12 cellular contexts compared by ENCODE assay signal in genomic region chr4:90025248-90025647, GRCh38.
DNase-seq lines count a peak whose midpoint lies in the region; ATAC-seq and TF ChIP-seq lines count a peak whose summit lies in the region.
"Had no signal": no experiment of that assay in that cellular context is flagged by ENCODE, and none has a peak within 500 bp of the region (broad histone marks: within the 10 kb centered on the region; RNA-seq: fewer than 3 reads in every experiment).

No MANE protein-coding gene starts in this region.

- H3K36me3 ChIP-seq in Caco-2 (ENCODE audit: control insufficient read depth, insufficient read depth, low read length) (no peaks in the 10 kb centered on the region), GM23338 (ENCODE audit: insufficient read depth) (no peaks in the 10 kb centered on the region), gastrocnemius medialis (no peaks in the 10 kb centered on the region), tibial artery (no peaks in the 10 kb centered on the region)
- H3K36me3 ChIP-seq: vagina had no signal

- TF ChIP-seq CTCF in Caco-2 (IDR thresholded peaks at IDR 0.05; ENCODE audit: insufficient read depth in 1 of 2, low read depth in 1 of 2, low read length in 1 of 2, severe bottlenecking in 1 of 2, unreplicated experiment in 1 of 2) (peak; percentile 6 to 32), GM23338 (conservative IDR thresholded peaks at IDR 0.05; ENCODE audit: low read depth in 2 of 2) (peak in 1 of 2 experiments; percentile 61; a peak in 3 of 4 replicates), VCaP (conservative IDR thresholded peaks at IDR 0.05) (peak; percentile 80), gastrocnemius medialis (IDR thresholded peaks at IDR 0.05 in 4 of 5, conservative IDR thresholded peaks at IDR 0.05 in 1 of 5) (no peak), tibial artery (IDR thresholded peaks at IDR 0.05) (no peak), RWPE1 (conservative IDR thresholded peaks at IDR 0.05; ENCODE audit: low read depth) (no peak)

- BruUV-seq in Caco-2 (replicated peaks; lab: Mats Ljungman, UMichigan) = no TSS peak

- no peak overlapping the region for H3K4me2 ChIP-seq in GM23338

- CTCF ChIA-PET in Caco-2 (lab: Charles Lee) = no interaction called here
- CTCF ChIA-PET in RWPE1 (lab: Yijun Ruan, JAX) = no interaction called here

- no peak for ATAC-seq in GM23338
- ATAC-seq in gastrocnemius medialis = no peak

- no peaks in the 10 kb centered on the region for H3K4me1 ChIP-seq in Caco-2
- peaks cover 6% of the 10 kb centered on the region for H3K4me1 ChIP-seq in GM23338 (ENCODE audit: insufficient read depth)
- H3K4me1 ChIP-seq in gastrocnemius medialis = no peaks in the 10 kb centered on the region
- no peaks in the 10 kb centered on the region for H3K4me1 ChIP-seq in tibial artery
- H3K4me1 ChIP-seq: vagina had no signal

- H3K4me3 Mint-ChIP-seq in Caco-2 (ENCODE audit: unreplicated experiment) (no peak overlapping the region), GM23338 (no peak overlapping the region)

- H3K9me3 Mint-ChIP-seq in Caco-2 (ENCODE audit: unreplicated experiment) = no peaks in the 10 kb centered on the region
- no peaks in the 10 kb centered on the region for H3K9me3 Mint-ChIP-seq in GM23338

- H3K36me3 Mint-ChIP-seq in Caco-2 (ENCODE audit: insufficient read depth, unreplicated experiment) (no peaks in the 10 kb centered on the region), GM23338 (ENCODE audit: low read depth) (no peaks in the 10 kb centered on the region)

- H3K4me1 Mint-ChIP-seq in Caco-2 (ENCODE audit: low read depth, unreplicated experiment) (no peaks in the 10 kb centered on the region), GM23338 (peaks cover 19% of the 10 kb centered on the region)

- H3K27ac ChIP-seq in GM23338 (ENCODE audit: low read depth) = no peak overlapping the region
- H3K27ac ChIP-seq in VCaP = no peak overlapping the region; the same call in 1 of the 2 replicates
- no peak overlapping the region for H3K27ac ChIP-seq in gastrocnemius medialis
- H3K27ac ChIP-seq in tibial artery = no peak overlapping the region
- H3K27ac ChIP-seq in RWPE1 = no peak overlapping the region
- H3K27ac ChIP-seq: vagina had no signal

- H3K27ac Mint-ChIP-seq in Caco-2 (ENCODE audit: unreplicated experiment) = no peak overlapping the region
- H3K27ac Mint-ChIP-seq in GM23338 = no peak overlapping the region

- POLR2A ChIA-PET in Caco-2 (lab: Charles Lee) (no interaction called here), RWPE1 (lab: Yijun Ruan, JAX; ENCODE audit: low non-redundant PET) (no interaction called here)

- H3K9me2 ChIP-seq in GM23338 (ENCODE audit: insufficient read depth) = no peaks in the 10 kb centered on the region

- no peaks in the 10 kb centered on the region for H3F3A ChIP-seq in GM23338 (replicated peaks; ENCODE audit: low read depth)

- no peaks in the 10 kb centered on the region for H3K79me2 ChIP-seq in GM23338 (replicated peaks; ENCODE audit: insufficient read depth)

- no peaks in the 10 kb centered on the region for H4K20me1 ChIP-seq in GM23338 (replicated peaks; ENCODE audit: insufficient read depth)

- no peak for DNase-seq in Caco-2
- DNase-seq in GM23338 (ENCODE audit: low spot score) = peak; percentile 39
- peak; percentile 17 for DNase-seq in kidney tubule cell (ENCODE audit: low spot score)
- DNase-seq in gastrocnemius medialis = no peak
- DNase-seq in tibial artery = no peak
- DNase-seq in RWPE1 (ENCODE audit: low spot score) = no peak
- no peak for DNase-seq in AG08395 (ENCODE audit: low spot score)
- DNase-seq: amygdala; NCI-H1048; stimulated activated CD4-positive, alpha-beta T cell treated with anti-CD3 and anti-CD28 coated beads, Interleukin-1b, Interleukin-23, amount 100 ng/mL, for 48 hours had no signal

- H3K27me3 Mint-ChIP-seq in Caco-2 (ENCODE audit: insufficient read depth, unreplicated experiment) (no peaks in the 10 kb centered on the region), GM23338 (ENCODE audit: insufficient read depth, low read depth, poor library complexity) (no peaks in the 10 kb centered on the region)

- no peaks in the 10 kb centered on the region for H3K27me3 ChIP-seq in Caco-2 (replicated peaks; ENCODE audit: control insufficient read depth, insufficient read depth, low read length)
- no peaks in the 10 kb centered on the region for H3K27me3 ChIP-seq in GM23338 (ENCODE audit: insufficient read depth)
- no peaks in the 10 kb centered on the region for H3K27me3 ChIP-seq in gastrocnemius medialis
- H3K27me3 ChIP-seq in tibial artery = no peaks in the 10 kb centered on the region
- H3K27me3 ChIP-seq: vagina had no signal

- H3K4me3 ChIP-seq in Caco-2 (ENCODE audit: low read depth, low read length) (no peak overlapping the region), GM23338 (no peak overlapping the region), gastrocnemius medialis (no peak overlapping the region), tibial artery (no peak overlapping the region)
- H3K4me3 ChIP-seq: vagina had no signal

- in situ Hi-C loops in gastrocnemius medialis (cut with MboI; ENCODE audit: low sequenced_read_pairs in 4 of 4) = no loop called here

- H3K9me3 ChIP-seq in Caco-2 (no peaks in the 10 kb centered on the region), gastrocnemius medialis (no peaks in the 10 kb centered on the region), tibial artery (no peaks in the 10 kb centered on the region)
- H3K9me3 ChIP-seq: vagina had no signal

- H2AFZ ChIP-seq in GM23338 = no peak overlapping the region

- TF ChIP-seq POLR2A in gastrocnemius medialis (IDR thresholded peaks at IDR 0.05) = no peak

- intact Hi-C loops in Caco-2 (cut with micrococcal nuclease; ENCODE audit: unreplicated experiment) = loop anchor here (10.0 kb wide), 1 partner anchor 100 kb away; the partner anchor contains the start of gene CCSER1
- intact Hi-C loops in gastrocnemius medialis (cut with DNase I; ENCODE audit: low total_unique reads) = no loop called here
- intact Hi-C loops in tibial artery (cut with DNase I; ENCODE audit: low total_unique reads) = no loop called here

TF ChIP-seq in GM23338, 12 proteins besides CTCF, POLR2A, EP300 and RAD21:
- TF ChIP-seq EZH2 (IDR thresholded peaks at IDR 0.05; ENCODE audit: low read depth, unreplicated experiment) (no peak), NANOG (IDR thresholded peaks at IDR 0.05; ENCODE audit: borderline replicate concordance) (no peak), CREB1 (CRISPR knock-in tag; IDR thresholded peaks at IDR 0.05; ENCODE audit: low read depth) (no peak)
- TF ChIP-seq, protein P1, sequence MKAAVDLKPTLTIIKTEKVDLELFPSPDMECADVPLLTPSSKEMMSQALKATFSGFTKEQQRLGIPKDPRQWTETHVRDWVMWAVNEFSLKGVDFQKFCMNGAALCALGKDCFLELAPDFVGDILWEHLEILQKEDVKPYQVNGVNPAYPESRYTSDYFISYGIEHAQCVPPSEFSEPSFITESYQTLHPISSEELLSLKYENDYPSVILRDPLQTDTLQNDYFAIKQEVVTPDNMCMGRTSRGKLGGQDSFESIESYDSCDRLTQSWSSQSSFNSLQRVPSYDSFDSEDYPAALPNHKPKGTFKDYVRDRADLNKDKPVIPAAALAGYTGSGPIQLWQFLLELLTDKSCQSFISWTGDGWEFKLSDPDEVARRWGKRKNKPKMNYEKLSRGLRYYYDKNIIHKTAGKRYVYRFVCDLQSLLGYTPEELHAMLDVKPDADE (IDR thresholded peaks at IDR 0.05) = no peak

Comparison
In these comparisons a context has a peak if more than half of its experiments do, and no peak if none do; other contexts are left out.
1. DNase-seq: peak in GM23338 (single experiment) and kidney tubule cell (single experiment); none in Caco-2 (0 of 2), gastrocnemius medialis (0 of 2), tibial artery (0 of 2), RWPE1 (single experiment) and AG08395 (single experiment).
2. CTCF ChIP-seq: peak in Caco-2 (2 of 2) and VCaP (single experiment); none in gastrocnemius medialis (0 of 5), tibial artery (0 of 2) and RWPE1 (single experiment).